In genomic region chrX:38800981-38801845, GRCh38 we compare ENCODE assay signal across 1 cellular context.
A peak's percentile ranks its signal among the peaks of the same experiment; 100 is the strongest.
TF ChIP-seq lines count a peak whose summit lies in the region.

MID1IP1 (plus strand) TSS chrX:38801459; CDS start chrX:38804947, 3,488 bp downstream.

TF ChIP-seq in WTC11, 78 proteins besides CTCF, POLR2A, EP300 and RAD21 (continued from another document):
- no peak for TF ChIP-seq AFF4 (CRISPR knock-in tag; IDR thresholded peaks at IDR 0.05; ENCODE audit: borderline replicate concordance)
- TF ChIP-seq USF2 (CRISPR knock-in tag; IDR thresholded peaks at IDR 0.05) = peak; percentile 78
- no peak for TF ChIP-seq EMX1 (CRISPR knock-in tag; IDR thresholded peaks at IDR 0.05)
- no peak for TF ChIP-seq CDX4 (CRISPR knock-in tag; IDR thresholded peaks at IDR 0.05; ENCODE audit: borderline replicate concordance)
- TF ChIP-seq GTF2I (CRISPR knock-in tag; conservative IDR thresholded peaks at IDR 0.05) = no peak
- TF ChIP-seq HMGA2 (CRISPR knock-in tag; IDR thresholded peaks at IDR 0.05) = no peak
- TF ChIP-seq MYBL2 (CRISPR knock-in tag; IDR thresholded peaks at IDR 0.05) = no peak
- TF ChIP-seq NFYB (CRISPR knock-in tag; conservative IDR thresholded peaks at IDR 0.05; ENCODE audit: low read depth) = peak; percentile 66
